ENCODE assay signal across 25 cellular contexts in genomic region chr3:48190911-48191310, GRCh38. TPM values are rescaled to one million over a fixed set of nuclear protein-coding genes. Genes with fewer than 3 reads are reported as not detected.
DNase-seq lines count a peak whose midpoint lies in the region; ATAC-seq, FAIRE-seq and TF ChIP-seq lines count a peak whose summit lies in the region.
"Had no signal": no experiment of that assay in that cellular context is flagged by ENCODE, and none has a peak within 500 bp of the region (broad histone marks: within the 10 kb centered on the region; RNA-seq: fewer than 3 reads in every experiment).

No MANE protein-coding gene starts in this region.

- H3K4me3 Mint-ChIP-seq in endodermal cell = no peak overlapping the region
- H3K4me3 Mint-ChIP-seq in naive thymus-derived CD4-positive, alpha-beta T cell = no peak overlapping the region
- H3K4me3 Mint-ChIP-seq: CD8-positive, alpha-beta memory T cell had no signal

- H3K9me3 ChIP-seq in ES-I3 (ENCODE audit: control insufficient read depth, insufficient read depth, low read length) = no peaks in the 10 kb centered on the region
- H3K9me3 ChIP-seq in Karpas-422 (ENCODE audit: low read length) = no peaks in the 10 kb centered on the region
- H3K9me3 ChIP-seq in endodermal cell (ENCODE audit: control insufficient read depth, low read length) = no peaks in the 10 kb centered on the region
- no peaks in the 10 kb centered on the region for H3K9me3 ChIP-seq in HepG2 (ENCODE audit: low read length)
- no peaks in the 10 kb centered on the region for H3K9me3 ChIP-seq in naive thymus-derived CD4-positive, alpha-beta T cell (ENCODE audit: control insufficient read depth in 2 of 3, low read length in 3 of 3)
- H3K9me3 ChIP-seq: SJSA1 had no signal

- no peaks in the 10 kb centered on the region for H3K27me3 ChIP-seq in Karpas-422 (ENCODE audit: low read length)
- no peaks in the 10 kb centered on the region for H3K27me3 ChIP-seq in endodermal cell (ENCODE audit: control insufficient read depth, insufficient read depth, low read length, poor library complexity, severe bottlenecking)
- no peaks in the 10 kb centered on the region; a peak in 1 of 5 replicates for H3K27me3 ChIP-seq in HepG2 (ENCODE audit: control insufficient read depth in 1 of 2, insufficient read depth in 2 of 2, low read length in 2 of 2)
- no peaks in the 10 kb centered on the region for H3K27me3 ChIP-seq in naive thymus-derived CD4-positive, alpha-beta T cell (ENCODE audit: control insufficient read depth in 2 of 2, insufficient read depth in 2 of 2, low read length in 2 of 2)
- H3K27me3 ChIP-seq: SJSA1 had no signal

- H3K27ac ChIP-seq in Karpas-422 (ENCODE audit: low read length) = no peak overlapping the region
- H3K27ac ChIP-seq in endodermal cell (ENCODE audit: low read depth, low read length) = no peak overlapping the region
- H3K27ac ChIP-seq in HepG2 (ENCODE audit: extremely low read length, insufficient read depth, low read length) = peak overlapping the region; percentile 11
- H3K27ac ChIP-seq in naive thymus-derived CD4-positive, alpha-beta T cell (ENCODE audit: low read depth, low read length) = no peak overlapping the region
- H3K27ac ChIP-seq: 22Rv1, SJSA1 had no signal

- DNase-seq in Karpas-422 (no peak), endodermal cell (no peak), HepG2 (ENCODE audit: low spot score) (peak; percentile 70), sciatic nerve (ENCODE audit: low spot score) (no peak), DMS153 (lab: John Stamatoyannopoulos, UW) (no peak)
- no peak for DNase-seq in naive thymus-derived CD4-positive, alpha-beta T cell
- DNase-seq: AML-193; C1 segment of cervical spinal cord; CD8-positive, alpha-beta memory T cell; DMS53; EL; HCEC 1CT; Kasumi-1; NCI-H1417; NCI-H1694 treated with DMSO at 0.1 percent for 48 hours; NCI-H446; NCI-H526; OCI-M1 had no signal

- BruUV-seq in HepG2 (replicated peaks; lab: Mats Ljungman, UMichigan) = no TSS peak

- CTCF ChIA-PET in HepG2 (lab: Yijun Ruan, JAX; ENCODE audit: low intra/inter-chr PET ratio, low total read pairs) = no interaction called here
- CTCF ChIA-PET in naive thymus-derived CD4-positive, alpha-beta T cell (lab: Charles Lee) = no interaction called here

- WGBS in endodermal cell (ENCODE audit: insufficient coverage in 1 of 2, insufficient read length in 1 of 2), 2 experiments = 91 to 93% methylated on average over 3 of the region's 3 CpGs
- WGBS in HepG2 (ENCODE audit: low lambda C conversion rate) = 2% methylated on average over 3 of the region's 3 CpGs

- FAIRE-seq in HepG2 (lab: Jason Lieb, UNC) = peak; percentile 43
- FAIRE-seq: HTR-8/SVneo had no signal

- H3K9me3 Mint-ChIP-seq in endodermal cell = no peaks in the 10 kb centered on the region
- H3K9me3 Mint-ChIP-seq in naive thymus-derived CD4-positive, alpha-beta T cell = no peaks in the 10 kb centered on the region

- H3K9ac ChIP-seq in ES-I3 (ENCODE audit: low read depth, low read length) (peak overlapping the region; percentile 9; the same call in 1 of the 2 replicates), Karpas-422 (ENCODE audit: low read length) (no peak overlapping the region), endodermal cell (ENCODE audit: extremely low read depth, low read length, poor library complexity, severe bottlenecking) (no peak overlapping the region), HepG2 (ENCODE audit: insufficient read depth, low read depth, low read length) (peak overlapping the region; percentile 45)

- H3K36me3 ChIP-seq in ES-I3 (ENCODE audit: insufficient read depth, low read length) = peaks cover 1% of the 10 kb centered on the region
- peaks cover 8% of the 10 kb centered on the region for H3K36me3 ChIP-seq in Karpas-422 (ENCODE audit: insufficient read depth, low read length)
- peaks cover 5% of the 10 kb centered on the region for H3K36me3 ChIP-seq in endodermal cell (ENCODE audit: control insufficient read depth, insufficient read depth, low read length)
- peaks cover 0 to 1% of the 10 kb centered on the region in 2 experiments; a peak in 1 of 5 replicates for H3K36me3 ChIP-seq in HepG2 (replicated peaks in 1 of 2; ENCODE audit: control insufficient read depth in 1 of 2, insufficient read depth in 2 of 2, low read length in 2 of 2)
- H3K36me3 ChIP-seq in naive thymus-derived CD4-positive, alpha-beta T cell (ENCODE audit: control insufficient read depth in 2 of 3, insufficient read depth in 3 of 3, low read length in 3 of 3) = no peaks in the 10 kb centered on the region

- POLR2A ChIA-PET in HepG2 (lab: Yijun Ruan, JAX) = interaction anchor here (1.0 to 1.4 kb wide), 3 partner anchors 9 to 283 kb away, joined by 3 to 4 read pairs (median 3); partner anchors contain the start of genes CCDC51 and TMA7
- POLR2A ChIA-PET in naive thymus-derived CD4-positive, alpha-beta T cell (lab: Charles Lee) = interaction anchor here (1.1 kb wide), 1 partner anchor 251 kb away, joined by 3 read pairs; no protein-coding TSS in a partner anchor

- TF ChIP-seq CTCF in endodermal cell (conservative IDR thresholded peaks at IDR 0.05) (no peak), HepG2 (CRISPR knock-in tag; IDR thresholded peaks at IDR 0.05) (0 out of 2 replicates have a peak, but pooled peaks have one; percentile 19)

- H3K79me2 ChIP-seq in Karpas-422 (ENCODE audit: low read length) (peaks cover 23% of the 10 kb centered on the region), HepG2 (ENCODE audit: insufficient read depth, low read length) (peaks cover 17% of the 10 kb centered on the region)

- peaks cover 7% of the 10 kb centered on the region for H3K36me3 Mint-ChIP-seq in endodermal cell (ENCODE audit: low read depth)
- peaks cover 0 to 13% (median 0%) of the 10 kb centered on the region in 5 donors for H3K36me3 Mint-ChIP-seq in naive thymus-derived CD4-positive, alpha-beta T cell

- H3K9me2 ChIP-seq in Karpas-422 (replicated peaks; ENCODE audit: insufficient read depth, low read length) = no peaks in the 10 kb centered on the region

- in situ Hi-C loops in HepG2 (cut with HindIII; ENCODE audit: extremely low pct_ligation_motif_present, low pct_unique_long_range_greater_than_20kb) = no loop called here

- no peak for TF ChIP-seq POLR2A in HepG2 (IDR thresholded peaks at IDR 0.05; ENCODE audit: insufficient read depth in 1 of 2, low read depth in 2 of 2, low read length in 2 of 2)

- ATAC-seq in HepG2 = peak; percentile 6; the same call in 1 of the 3 replicates
- ATAC-seq in naive thymus-derived CD4-positive, alpha-beta T cell = no peak
- ATAC-seq in sciatic nerve = no peak
- ATAC-seq in GM19023 (IDR thresholded peaks at IDR 0.05; ENCODE audit: unreplicated experiment) = no peak
- ATAC-seq: Right ventricle myocardium inferior had no signal

- intact Hi-C loops in HepG2 (cut with micrococcal nuclease; ENCODE audit: unreplicated experiment) = no loop called here
- intact Hi-C loops in naive thymus-derived CD4-positive, alpha-beta T cell (cut with micrococcal nuclease) = no loop called here
- intact Hi-C loops in sciatic nerve (cut with DNase I) = no loop called here

- H2AFZ ChIP-seq in Karpas-422 (ENCODE audit: low read length) = peak overlapping the region; percentile 42; the same call in 1 of the 2 replicates
- H2AFZ ChIP-seq in HepG2 (ENCODE audit: low read length) = peak overlapping the region; percentile 75

- H3K4me1 ChIP-seq in ES-I3 (ENCODE audit: insufficient read depth, low read length) (peaks cover 10% of the 10 kb centered on the region), Karpas-422 (ENCODE audit: low read length) (peaks cover 28% of the 10 kb centered on the region), endodermal cell (ENCODE audit: control insufficient read depth, insufficient read depth, low read length) (peaks cover 2% of the 10 kb centered on the region), HepG2 (ENCODE audit: insufficient read depth, low read length) (peaks cover 45% of the 10 kb centered on the region)
- peaks cover 4 to 6% of the 10 kb centered on the region in 2 donors for H3K4me1 ChIP-seq in naive thymus-derived CD4-positive, alpha-beta T cell (ENCODE audit: control insufficient read depth in 2 of 2, insufficient read depth in 2 of 2, low read length in 2 of 2)

- no peak for TF ChIP-seq RAD21 in HepG2 (CRISPR knock-in tag; IDR thresholded peaks at IDR 0.05)

- H4K20me1 ChIP-seq in Karpas-422 (ENCODE audit: insufficient read depth, low read depth, low read length) (no peaks in the 10 kb centered on the region), HepG2 (ENCODE audit: insufficient read depth, low read length) (no peaks in the 10 kb centered on the region)

- H3K4me1 Mint-ChIP-seq in endodermal cell = peaks cover 20% of the 10 kb centered on the region
- peaks cover 6 to 22% (median 13%) of the 10 kb centered on the region in 7 donors for H3K4me1 Mint-ChIP-seq in naive thymus-derived CD4-positive, alpha-beta T cell

- TF ChIP-seq EP300 in HepG2 (IDR thresholded peaks at IDR 0.05; ENCODE audit: low read depth in 2 of 2, low read length in 2 of 2) (no peak), HepG2 (CRISPR knock-in tag; IDR thresholded peaks at IDR 0.05; ENCODE audit: borderline replicate concordance) (no peak)

- H3K27ac Mint-ChIP-seq in endodermal cell = peak overlapping the region; percentile 11
- no peak overlapping the region for H3K27ac Mint-ChIP-seq in naive thymus-derived CD4-positive, alpha-beta T cell

- no peak overlapping the region for H3K4me3 ChIP-seq in Karpas-422 (ENCODE audit: low read length)
- no peak overlapping the region for H3K4me3 ChIP-seq in endodermal cell (ENCODE audit: low read length)
- H3K4me3 ChIP-seq in HepG2 (replicated peaks in 1 of 3; ENCODE audit: insufficient read depth in 1 of 3, low read depth in 2 of 3, low read length in 3 of 3) = peak overlapping the region in 2 of 3 experiments; percentile 25 to 57; a peak in 3 of 6 replicates
- H3K4me3 ChIP-seq in naive thymus-derived CD4-positive, alpha-beta T cell (ENCODE audit: low read length) = no peak overlapping the region
- H3K4me3 ChIP-seq: SJSA1 had no signal

- no peaks in the 10 kb centered on the region for H3K27me3 Mint-ChIP-seq in endodermal cell (ENCODE audit: insufficient read depth)
- peaks cover 6 to 12% (median 9%) of the 10 kb centered on the region in 5 donors for H3K27me3 Mint-ChIP-seq in naive thymus-derived CD4-positive, alpha-beta T cell

- H3K4me2 ChIP-seq in Karpas-422 (ENCODE audit: low read depth, low read length, poor library complexity, severe bottlenecking) (no peak overlapping the region), HepG2 (ENCODE audit: low read depth, low read length) (peak overlapping the region; percentile 83)

RNA-seq across cellular contexts. Expression of gene CDC25A, which starts 2.7 kb away (rescaled TPM):
- 12.9 and 17.1 TPM in 2 replicates for total RNA-seq in Karpas-422 (2014; rRNA removed; shearing (Covaris generic); ENCODE audit: low replicate concordance)
- total RNA-seq in endodermal cell = 10 to 100 TPM; 40.4 to 50.9 TPM
- 35.0 TPM for polyA plus RNA-seq in endodermal cell (2013, experiment 1 of 2)
- polyA plus RNA-seq in endodermal cell (2013, experiment 2 of 2) = 31.3 TPM
- total RNA-seq in HepG2 (2016; rRNA removed; fragmentation: Illumina TruSeq; extraction: Trizol) = 45.4 and 54.7 TPM in 2 replicates
- total RNA-seq in HepG2 (2016; cell fraction: cytosol; rRNA removed; fragmentation: Illumina TruSeq; extraction: Trizol; ENCODE audit: low read depth) = 8.6 and 10.2 TPM in 2 replicates
- 44.2 and 51.4 TPM in 2 replicates for total RNA-seq in HepG2 (2016; cell fraction: insoluble cytoplasmic fraction; rRNA removed; fragmentation: Illumina TruSeq; extraction: Trizol)
- total RNA-seq in HepG2 (2016; cell fraction: membrane; rRNA removed; fragmentation: Illumina TruSeq; extraction: Trizol) = 25.6 and 27.4 TPM in 2 replicates
- 26.0 and 31.5 TPM in 2 replicates for total RNA-seq in HepG2 (2016; cell fraction: nucleus; rRNA removed; fragmentation: Illumina TruSeq; extraction: Trizol)
- 6.1 and 7.9 TPM in 2 replicates for polyA plus RNA-seq in HepG2 (2011; rRNA removed)
- 4.7 and 5.4 TPM in 2 replicates for polyA plus RNA-seq in HepG2 (2011; cell fraction: cytosol; rRNA removed)
- 3.8 and 5.4 TPM in 2 replicates for polyA plus RNA-seq in HepG2 (2011; cell fraction: nucleus; rRNA removed)
- 5.8 and 9.1 TPM in 2 replicates for polyA plus RNA-seq in HepG2 (2012)
- polyA plus RNA-seq in HepG2 (2016; cell fraction: cytosol; fragmentation: Illumina TruSeq; extraction: Trizol; ENCODE audit: low read depth) = 3.9 and 4.0 TPM in 2 replicates
- 40.2 and 42.2 TPM in 2 replicates for polyA plus RNA-seq in HepG2 (2016; cell fraction: insoluble cytoplasmic fraction; fragmentation: Illumina TruSeq; extraction: Trizol; ENCODE audit: low read depth)
- 11.4 and 13.7 TPM in 2 replicates for polyA plus RNA-seq in HepG2 (2016; cell fraction: membrane; fragmentation: Illumina TruSeq; extraction: Trizol; ENCODE audit: low read depth)
- 31.4 and 31.9 TPM in 2 replicates for polyA plus RNA-seq in HepG2 (2016; cell fraction: nucleus; fragmentation: Illumina TruSeq; extraction: Trizol; ENCODE audit: insufficient read depth, low read depth)
- 12.9 and 36.5 TPM in 2 replicates for polyA minus RNA-seq in HepG2 (2011; rRNA and poly(A)+ RNA removed; ENCODE audit: low replicate concordance)
- 7.1 and 11.8 TPM in 2 replicates for polyA minus RNA-seq in HepG2 (2011; cell fraction: cytosol; rRNA and poly(A)+ RNA removed)
- 8.9 and 11.2 TPM in 2 replicates for polyA minus RNA-seq in HepG2 (2011; cell fraction: nucleus; rRNA and poly(A)+ RNA removed)
- total RNA-seq in naive thymus-derived CD4-positive, alpha-beta T cell = 10 to 100 TPM in 1 of 5 experiments, under 1 TPM in 1, not detected in 3; 0.61 to 20.7 TPM
- not detected for polyA plus RNA-seq in naive thymus-derived CD4-positive, alpha-beta T cell
- total RNA-seq in sciatic nerve = 0.58 TPM
- polyA plus RNA-seq: CD8-positive, alpha-beta memory T cell had no signal

RNA-seq across cellular contexts. Expression of gene CAMP, which starts 32.4 kb away (rescaled TPM):
- 100 and 141 TPM in 2 replicates for total RNA-seq in Karpas-422 (2014; rRNA removed; shearing (Covaris generic); ENCODE audit: low replicate concordance)
- not detected for total RNA-seq in endodermal cell
- polyA plus RNA-seq in endodermal cell (2013, experiment 1 of 2) = not detected
- not detected for polyA plus RNA-seq in endodermal cell (2013, experiment 2 of 2)
- total RNA-seq in HepG2 (2016; rRNA removed; fragmentation: Illumina TruSeq; extraction: Trizol) = not detected in 2 replicates
- not detected in 2 replicates for total RNA-seq in HepG2 (2016; cell fraction: cytosol; rRNA removed; fragmentation: Illumina TruSeq; extraction: Trizol; ENCODE audit: low read depth)
- not detected in 2 replicates for total RNA-seq in HepG2 (2016; cell fraction: insoluble cytoplasmic fraction; rRNA removed; fragmentation: Illumina TruSeq; extraction: Trizol)
- total RNA-seq in HepG2 (2016; cell fraction: membrane; rRNA removed; fragmentation: Illumina TruSeq; extraction: Trizol) = not detected in 2 replicates
- not detected in 2 replicates for total RNA-seq in HepG2 (2016; cell fraction: nucleus; rRNA removed; fragmentation: Illumina TruSeq; extraction: Trizol)
- polyA plus RNA-seq in HepG2 (2011; rRNA removed) = not detected in 2 replicates
- polyA plus RNA-seq in HepG2 (2011; cell fraction: cytosol; rRNA removed) = not detected in 2 replicates
- not detected in 2 replicates for polyA plus RNA-seq in HepG2 (2011; cell fraction: nucleus; rRNA removed)
- polyA plus RNA-seq in HepG2 (2012) = not detected in 2 replicates
- polyA plus RNA-seq in HepG2 (2016; cell fraction: cytosol; fragmentation: Illumina TruSeq; extraction: Trizol; ENCODE audit: low read depth) = not detected in 2 replicates
- not detected in 2 replicates for polyA plus RNA-seq in HepG2 (2016; cell fraction: insoluble cytoplasmic fraction; fragmentation: Illumina TruSeq; extraction: Trizol; ENCODE audit: low read depth)
- polyA plus RNA-seq in HepG2 (2016; cell fraction: membrane; fragmentation: Illumina TruSeq; extraction: Trizol; ENCODE audit: low read depth) = not detected in 2 replicates
- not detected in 2 replicates for polyA plus RNA-seq in HepG2 (2016; cell fraction: nucleus; fragmentation: Illumina TruSeq; extraction: Trizol; ENCODE audit: insufficient read depth, low read depth)
- not detected in 2 replicates for polyA minus RNA-seq in HepG2 (2011; rRNA and poly(A)+ RNA removed; ENCODE audit: low replicate concordance)
- polyA minus RNA-seq in HepG2 (2011; cell fraction: cytosol; rRNA and poly(A)+ RNA removed) = not detected in 2 replicates
- not detected in 2 replicates for polyA minus RNA-seq in HepG2 (2011; cell fraction: nucleus; rRNA and poly(A)+ RNA removed)
- under 1 TPM in 1 of 5 experiments, not detected in 4; 0.54 TPM for total RNA-seq in naive thymus-derived CD4-positive, alpha-beta T cell
- polyA plus RNA-seq in naive thymus-derived CD4-positive, alpha-beta T cell = not detected
- total RNA-seq in sciatic nerve = 2.0 TPM
- total RNA-seq: CD8-positive, alpha-beta memory T cell; SJSA1 had no signal
- polyA plus RNA-seq: AG04450; CD8-positive, alpha-beta memory T cell had no signal

RNA-seq across cellular contexts. Expression of gene ZNF589, which starts 50.0 kb away (rescaled TPM):
- 64.5 and 65.2 TPM in 2 replicates for total RNA-seq in Karpas-422 (2014; rRNA removed; shearing (Covaris generic); ENCODE audit: low replicate concordance)
- total RNA-seq in endodermal cell (10 to 100 TPM; 39.0 to 44.3 TPM), HepG2 (2016; rRNA removed; fragmentation: Illumina TruSeq; extraction: Trizol) (5.6 and 7.3 TPM in 2 replicates), sciatic nerve (14.2 TPM)
- polyA plus RNA-seq in endodermal cell (2013, experiment 1 of 2) = 33.8 TPM
- polyA plus RNA-seq in endodermal cell (2013, experiment 2 of 2) = 29.9 TPM
- 0.44 and 0.81 TPM in 2 replicates for total RNA-seq in HepG2 (2016; cell fraction: cytosol; rRNA removed; fragmentation: Illumina TruSeq; extraction: Trizol; ENCODE audit: low read depth)
- 5.3 and 6.9 TPM in 2 replicates for total RNA-seq in HepG2 (2016; cell fraction: insoluble cytoplasmic fraction; rRNA removed; fragmentation: Illumina TruSeq; extraction: Trizol)
- 1.4 and 1.7 TPM in 2 replicates for total RNA-seq in HepG2 (2016; cell fraction: membrane; rRNA removed; fragmentation: Illumina TruSeq; extraction: Trizol)
- total RNA-seq in HepG2 (2016; cell fraction: nucleus; rRNA removed; fragmentation: Illumina TruSeq; extraction: Trizol) = 10.3 and 12.0 TPM in 2 replicates
- 5.8 and 7.2 TPM in 2 replicates for polyA plus RNA-seq in HepG2 (2011; rRNA removed)
- polyA plus RNA-seq in HepG2 (2011; cell fraction: cytosol; rRNA removed) = 2.5 and 3.9 TPM in 2 replicates
- 15.9 and 20.4 TPM in 2 replicates for polyA plus RNA-seq in HepG2 (2011; cell fraction: nucleus; rRNA removed)
- polyA plus RNA-seq in HepG2 (2012) = 5.9 and 7.4 TPM in 2 replicates
- 0.26 and 0.29 TPM in 2 replicates for polyA plus RNA-seq in HepG2 (2016; cell fraction: cytosol; fragmentation: Illumina TruSeq; extraction: Trizol; ENCODE audit: low read depth)
- polyA plus RNA-seq in HepG2 (2016; cell fraction: insoluble cytoplasmic fraction; fragmentation: Illumina TruSeq; extraction: Trizol; ENCODE audit: low read depth) = 5.2 and 5.5 TPM in 2 replicates
- 0.94 and 1.2 TPM in 2 replicates for polyA plus RNA-seq in HepG2 (2016; cell fraction: membrane; fragmentation: Illumina TruSeq; extraction: Trizol; ENCODE audit: low read depth)
- polyA plus RNA-seq in HepG2 (2016; cell fraction: nucleus; fragmentation: Illumina TruSeq; extraction: Trizol; ENCODE audit: insufficient read depth, low read depth) = 17.8 and 20.2 TPM in 2 replicates
- polyA minus RNA-seq in HepG2 (2011; rRNA and poly(A)+ RNA removed; ENCODE audit: low replicate concordance) = 5.6 and 10.6 TPM in 2 replicates
- 1.7 TPM in 2 replicates for polyA minus RNA-seq in HepG2 (2011; cell fraction: cytosol; rRNA and poly(A)+ RNA removed)
- 8.9 and 13.2 TPM in 2 replicates for polyA minus RNA-seq in HepG2 (2011; cell fraction: nucleus; rRNA and poly(A)+ RNA removed)
- 10 to 100 TPM; 37.7 to 64.0 (median 40.2) TPM for total RNA-seq in naive thymus-derived CD4-positive, alpha-beta T cell
- polyA plus RNA-seq in naive thymus-derived CD4-positive, alpha-beta T cell = 1 to 10 TPM; 5.1 to 9.2 TPM

Comparison
In these comparisons a context has a peak if more than half of its experiments do, and no peak if none do; other contexts are left out.
1. H3K9ac ChIP-seq: peak in ES-I3 (single experiment) and HepG2 (single experiment); none in Karpas-422 (single experiment) and endodermal cell (single experiment).
2. H3K4me3 ChIP-seq: peak in HepG2 (2 of 3); none in Karpas-422 (single experiment), endodermal cell (single experiment) and naive thymus-derived CD4-positive, alpha-beta T cell (single experiment).
3. RNA of gene CAMP, which starts 32.4 kb away (total RNA-seq): 100 to 141 TPM in Karpas-422; 2.0 TPM in sciatic nerve (single experiment), not detected in endodermal cell, not detected in HepG2 and 0.54 TPM in naive thymus-derived CD4-positive, alpha-beta T cell; every median in the first group is over 10 times any median in the second.